ENCODE assay signal across 21 cellular contexts in genomic region chr12:28958553-28959195, GRCh38.
DNase-seq lines count a peak whose midpoint lies in the region; ATAC-seq and TF ChIP-seq lines count a peak whose summit lies in the region.
"Had no signal": no experiment of that assay in that cellular context is flagged by ENCODE, and none has a peak within 500 bp of the region (broad histone marks: within the 10 kb centered on the region; RNA-seq: fewer than 3 reads in every experiment).

No MANE protein-coding gene starts in this region.

- TF ChIP-seq CTCF in fibroblast of mammary gland (conservative IDR thresholded peaks at IDR 0.05; ENCODE audit: control insufficient read depth, insufficient read depth, low read depth, low read length) (no peak), adrenal gland (IDR thresholded peaks at IDR 0.05) (no peak)

- ATAC-seq in GM19395 (IDR thresholded peaks at IDR 0.05; ENCODE audit: unreplicated experiment) = no peak
- ATAC-seq: body of pancreas had no signal

- peak; percentile 44 for DNase-seq in HT-29 (ENCODE audit: low spot score)
- DNase-seq in astrocyte of the hippocampus (ENCODE audit: low read depth, low spot score) = peak; percentile 71
- DNase-seq in fibroblast of mammary gland (ENCODE audit: low read depth) = peak; percentile 78
- no peak for DNase-seq in adrenal gland
- no peak for DNase-seq in NCI-H1694 (lab: John Stamatoyannopoulos, UW)
- DNase-seq in NCI-H1930 (lab: John Stamatoyannopoulos, UW) = no peak
- DNase-seq: activated B cell treated with CpG ODN at 0.5 μM for 24 hours; activated effector memory CD4-positive, alpha-beta T cell treated with anti-CD3 and anti-CD28 coated beads, Interleukin-2, amount 50 U/mL, for 16 hours; body of pancreas; effector CD4-positive, alpha-beta T cell; glutamatergic neuron; MG63; midbrain; NCI-H2081; NCI-H526; stimulated activated CD4-positive, alpha-beta T cell treated with anti-CD3 and anti-CD28 coated beads, Interleukin-4, amount 100 ng/mL, for 1 hour; stimulated activated CD8-positive, alpha-beta memory T cell treated with anti-CD3 and anti-CD28 coated beads, Interleukin-4, amount 100 ng/mL, for 48 hours; thyroid gland had no signal

- H3K36me3 ChIP-seq in skeletal muscle tissue (ENCODE audit: control insufficient read depth in 3 of 3, insufficient read depth in 3 of 3, low read length in 3 of 3) (no peaks in the 10 kb centered on the region), adrenal gland (replicated peaks in 1 of 2) (no peaks in the 10 kb centered on the region)
- H3K36me3 ChIP-seq: MG63, thyroid gland had no signal

- H3K27ac ChIP-seq in skeletal muscle tissue (ENCODE audit: low read depth, low read length) = peak overlapping the region; percentile 5
- peak overlapping the region in 1 of 5 donors; percentile 8 for H3K27ac ChIP-seq in adrenal gland
- H3K27ac ChIP-seq: body of pancreas, C4-2B, thyroid gland had no signal

- H3K4me1 ChIP-seq in skeletal muscle tissue (ENCODE audit: control insufficient read depth in 3 of 3, insufficient read depth in 3 of 3, low read length in 3 of 3) (peaks cover 0 to 3% (median 0%) of the 10 kb centered on the region in 3 donors), adrenal gland (replicated peaks in 1 of 2) (peaks cover 5 to 6% of the 10 kb centered on the region in 2 donors)
- H3K4me1 ChIP-seq: body of pancreas had no signal

- H3K4me3 ChIP-seq in fibroblast of mammary gland (ENCODE audit: control insufficient read depth, low read depth, low read length) (no peak overlapping the region), skeletal muscle tissue (ENCODE audit: low read length in 3 of 3) (no peak overlapping the region), adrenal gland (no peak overlapping the region)
- H3K4me3 ChIP-seq: body of pancreas, MG63, thyroid gland had no signal

- H3K27me3 ChIP-seq in skeletal muscle tissue (ENCODE audit: control insufficient read depth in 3 of 3, insufficient read depth in 3 of 3, low read length in 3 of 3) (no peaks in the 10 kb centered on the region), adrenal gland (no peaks in the 10 kb centered on the region)
- H3K27me3 ChIP-seq: body of pancreas, MG63, thyroid gland had no signal

- intact Hi-C loops in adrenal gland (cut with DNase I) = no loop called here

- WGBS in adrenal gland, 4 donors = 51 to 75% (median 57%) methylated on average over 2 of the region's 2 CpGs

- H3K9me3 ChIP-seq in skeletal muscle tissue (ENCODE audit: control insufficient read depth in 3 of 3, low read length in 3 of 3) (peaks cover 0 to 2% (median 0%) of the 10 kb centered on the region in 3 donors), adrenal gland (replicated peaks in 1 of 3) (no peaks in the 10 kb centered on the region)
- H3K9me3 ChIP-seq: body of pancreas, MG63, thyroid gland had no signal

- H3K9ac ChIP-seq in skeletal muscle tissue (ENCODE audit: low read depth in 1 of 3, low read length in 3 of 3) = no peak overlapping the region

- no peak for TF ChIP-seq POLR2A in adrenal gland (IDR thresholded peaks at IDR 0.05)

Comparison
In these comparisons a context has a peak if more than half of its experiments do, and no peak if none do; other contexts are left out.
1. DNase-seq: peak in HT-29 (single experiment), astrocyte of the hippocampus (single experiment) and fibroblast of mammary gland (single experiment); none in adrenal gland (0 of 7), NCI-H1694 (single experiment) and NCI-H1930 (0 of 2).